Comparison of ENCODE assay signal across 1 cellular context in the genomic region with DNA sequence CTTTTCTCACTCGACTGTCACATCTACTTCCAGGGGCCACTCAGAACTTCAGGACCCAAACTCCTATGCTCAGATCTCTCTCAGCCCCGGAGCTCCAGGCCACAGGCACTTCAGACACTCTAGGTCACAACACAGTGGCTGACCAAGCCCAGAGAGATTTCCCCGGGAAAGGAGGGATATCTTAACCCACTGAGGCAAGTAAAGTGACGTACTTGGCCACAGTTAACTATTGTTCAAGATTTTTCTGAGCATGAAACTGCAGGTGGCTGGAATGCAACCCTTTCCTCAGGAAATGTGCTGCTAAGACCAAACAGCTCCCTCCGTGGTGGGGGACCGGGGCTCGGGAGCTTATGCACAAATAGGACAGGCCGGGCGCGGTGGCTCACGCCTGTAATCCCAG.
TF ChIP-seq lines count a peak whose summit lies in the region.

No MANE protein-coding gene starts in this region.

TF ChIP-seq in WTC11, 78 proteins besides CTCF, POLR2A, EP300 and RAD21 (continued from another document):
- TF ChIP-seq ZNF317 (CRISPR knock-in tag; IDR thresholded peaks at IDR 0.05; ENCODE audit: borderline replicate concordance, low read depth), result no peak
- no peak for TF ChIP-seq KAT7 (CRISPR knock-in tag; IDR thresholded peaks at IDR 0.05; ENCODE audit: borderline replicate concordance)
